In the genomic region with DNA sequence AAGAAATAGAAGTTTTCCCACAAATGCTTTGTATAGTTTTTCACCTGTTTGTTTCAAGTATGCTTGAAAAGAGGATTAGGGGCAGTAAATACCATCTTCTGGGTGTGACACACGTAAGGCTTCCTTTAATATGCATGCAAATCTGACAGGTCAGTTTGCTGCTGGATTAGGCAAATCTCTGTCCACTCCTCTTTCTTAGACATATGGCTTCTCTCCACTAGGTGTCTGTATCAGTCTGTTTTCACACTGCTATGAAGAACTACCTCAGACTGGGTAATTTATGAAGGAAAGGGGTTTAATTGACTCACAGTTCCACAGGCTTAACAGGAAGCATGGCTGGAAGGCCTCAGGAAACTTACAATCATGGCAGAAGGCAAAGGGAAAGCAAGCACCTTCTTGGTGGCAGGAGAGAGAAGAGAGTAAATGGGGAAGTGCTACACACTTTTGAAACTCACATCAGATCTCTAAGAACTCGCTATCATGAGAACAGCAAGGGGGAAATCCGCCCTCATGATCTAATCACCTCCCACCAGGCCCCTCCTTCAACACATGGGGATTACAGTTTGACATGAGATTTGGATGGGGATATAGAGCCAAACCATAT, we compare ENCODE assay signal across 9 cellular contexts.
DNase-seq lines count a peak whose midpoint lies in the region; ATAC-seq, FAIRE-seq and TF ChIP-seq lines count a peak whose summit lies in the region.
"Had no signal": no experiment of that assay in that cellular context is flagged by ENCODE, and none has a peak within 500 bp of the region (broad histone marks: within the 10 kb centered on the region; RNA-seq: fewer than 3 reads in every experiment).

No MANE protein-coding gene starts in this region.

- no peak overlapping the region for H3K27ac Mint-ChIP-seq in chondrocyte (ENCODE audit: unreplicated experiment)

- ATAC-seq in GM21447 (IDR thresholded peaks at IDR 0.05; ENCODE audit: unreplicated experiment) (peak; percentile 79), HG03558 (IDR thresholded peaks at IDR 0.05; ENCODE audit: extremely low read depth, unreplicated experiment) (peak; percentile 45), left lung (no peak)

- H3K4me1 ChIP-seq in left lung: no peaks in the 10 kb centered on the region
- H3K4me1 ChIP-seq in kidney (ENCODE audit: control insufficient read depth in 1 of 2, insufficient read depth in 1 of 2, low read depth in 1 of 2, low read length in 2 of 2): no peaks in the 10 kb centered on the region
- H3K4me1 ChIP-seq: sigmoid colon had no signal

- CTCF ChIA-PET in GM10248 (lab: Yijun Ruan, JAX): interaction anchor here (1.2 kb wide), 2 partner anchors 10 to 86 kb away, joined by 4 read pairs; no protein-coding TSS in a partner anchor

- no peaks in the 10 kb centered on the region for H3K36me3 ChIP-seq in left lung
- no peaks in the 10 kb centered on the region for H3K36me3 ChIP-seq in kidney (ENCODE audit: control insufficient read depth in 1 of 2, insufficient read depth in 2 of 2, low read length in 2 of 2)
- H3K36me3 ChIP-seq: sigmoid colon had no signal

- no peak overlapping the region for H3K27ac ChIP-seq in left lung
- no peak overlapping the region for H3K27ac ChIP-seq in kidney (ENCODE audit: low read depth in 2 of 2, low read length in 2 of 2)
- H3K27ac ChIP-seq: sigmoid colon had no signal

- no peaks in the 10 kb centered on the region for H3K9me3 ChIP-seq in left lung
- H3K9me3 ChIP-seq in kidney (ENCODE audit: control insufficient read depth in 1 of 2, low read length in 2 of 2): no peaks in the 10 kb centered on the region
- H3K9me3 ChIP-seq: sigmoid colon had no signal

- H3K4me1 Mint-ChIP-seq in chondrocyte (ENCODE audit: low read depth): no peaks in the 10 kb centered on the region

- no peak overlapping the region for H3K4me3 Mint-ChIP-seq in chondrocyte (ENCODE audit: unreplicated experiment)

- no peaks in the 10 kb centered on the region for H3K36me3 Mint-ChIP-seq in chondrocyte (ENCODE audit: low read depth)

- no peaks in the 10 kb centered on the region for H3K27me3 ChIP-seq in left lung
- H3K27me3 ChIP-seq: sigmoid colon had no signal

- peaks cover 8% of the 10 kb centered on the region for H3K27me3 Mint-ChIP-seq in chondrocyte (ENCODE audit: low read depth)

- H3K9ac ChIP-seq in kidney (ENCODE audit: low read length in 2 of 2): no peak overlapping the region

- TF ChIP-seq CTCF in GM10248 (IDR thresholded peaks at IDR 0.05; ENCODE audit: control extremely low read depth, extremely low read depth, low read depth, missing control alignments): no peak
- TF ChIP-seq CTCF in chondrocyte (IDR thresholded peaks at IDR 0.05): peak; percentile 29
- no peak for TF ChIP-seq CTCF in left lung (IDR thresholded peaks at IDR 0.05)
- no peak for TF ChIP-seq CTCF in kidney (IDR thresholded peaks at IDR 0.05; ENCODE audit: borderline replicate concordance, extremely low read depth, insufficient read depth)

- no peak for FAIRE-seq in kidney (lab: Jason Lieb, UNC)

- POLR2A ChIA-PET in GM10248 (lab: Yijun Ruan, JAX): no interaction called here

- no peaks in the 10 kb centered on the region for H3K9me3 Mint-ChIP-seq in chondrocyte (ENCODE audit: low read depth)

- intact Hi-C loops in left lung (cut with DNase I) (no loop called here), kidney (cut with DNase I) (no loop called here)

- DNase-seq in GM10248 (ENCODE audit: extremely low spot score) (peak; percentile 5), chondrocyte (ENCODE audit: low spot score) (no peak), left lung (no peak), HCEC 1CT (no peak), NCI-H146 treated with DMSO at 0.1 percent for 48 hours (lab: John Stamatoyannopoulos, UW; ENCODE audit: unreplicated experiment) (no peak), kidney (no peak)
- DNase-seq: sigmoid colon had no signal

- H3K4me3 ChIP-seq in left lung: no peak overlapping the region
- no peak overlapping the region for H3K4me3 ChIP-seq in kidney (ENCODE audit: low read length in 2 of 2)
- H3K4me3 ChIP-seq: sigmoid colon had no signal
